In genomic region chr7:76586585-76587315, GRCh38 we compare ENCODE assay signal across 1 cellular context.
TF ChIP-seq lines count a peak whose summit lies in the region.
"Not testable (repeated sequence)": the region's sequence is repeated elsewhere in the genome, so short reads cannot be mapped to it uniquely, and the experiment has no call there.

No MANE protein-coding gene starts in this region.

TF ChIP-seq in HepG2, 621 proteins besides CTCF, POLR2A, EP300 and RAD21:
- TF ChIP-seq RBAK (CRISPR knock-in tag; IDR thresholded peaks at IDR 0.05) (0 out of 2 replicates have a peak, but pooled peaks have one; percentile 32), FOXA3 (CRISPR knock-in tag; IDR thresholded peaks at IDR 0.05) (peak; percentile 44), FOXP1 (CRISPR knock-in tag; IDR thresholded peaks at IDR 0.05) (peak; percentile 55; the same call in 1 of the 2 replicates), FOXA1 (CRISPR knock-in tag; IDR thresholded peaks at IDR 0.05) (peak; percentile 45), ZNF12 (CRISPR knock-in tag; IDR thresholded peaks at IDR 0.05) (0 out of 2 replicates have a peak, but pooled peaks have one; percentile 58), SIX1 (CRISPR knock-in tag; IDR thresholded peaks at IDR 0.05; ENCODE audit: borderline replicate concordance) (peak; percentile 64; the same call in 1 of the 2 replicates), CEBPG (CRISPR knock-in tag; IDR thresholded peaks at IDR 0.05) (0 out of 2 replicates have a peak, but pooled peaks have one; percentile 8), SIX4 (CRISPR knock-in tag; IDR thresholded peaks at IDR 0.05) (peak; percentile 93), SAP130 (CRISPR knock-in tag; IDR thresholded peaks at IDR 0.05; ENCODE audit: low read depth) (peak; percentile 17; the same call in 1 of the 2 replicates)
- TF ChIP-seq FOXP1, FOXA1 (IDR thresholded peaks at IDR 0.05): not testable (repeated sequence)
